1 cellular context compared by ENCODE assay signal in genomic region chr11:34595960-34596359, GRCh38.
TF ChIP-seq lines count a peak whose summit lies in the region.

No MANE protein-coding gene starts in this region.

TF ChIP-seq in HepG2, 621 proteins besides CTCF, POLR2A, EP300 and RAD21 (continued from another document):
- TF ChIP-seq ZBTB10 (CRISPR knock-in tag; IDR thresholded peaks at IDR 0.05; ENCODE audit: borderline replicate concordance) = no peak
